In the genomic region with DNA sequence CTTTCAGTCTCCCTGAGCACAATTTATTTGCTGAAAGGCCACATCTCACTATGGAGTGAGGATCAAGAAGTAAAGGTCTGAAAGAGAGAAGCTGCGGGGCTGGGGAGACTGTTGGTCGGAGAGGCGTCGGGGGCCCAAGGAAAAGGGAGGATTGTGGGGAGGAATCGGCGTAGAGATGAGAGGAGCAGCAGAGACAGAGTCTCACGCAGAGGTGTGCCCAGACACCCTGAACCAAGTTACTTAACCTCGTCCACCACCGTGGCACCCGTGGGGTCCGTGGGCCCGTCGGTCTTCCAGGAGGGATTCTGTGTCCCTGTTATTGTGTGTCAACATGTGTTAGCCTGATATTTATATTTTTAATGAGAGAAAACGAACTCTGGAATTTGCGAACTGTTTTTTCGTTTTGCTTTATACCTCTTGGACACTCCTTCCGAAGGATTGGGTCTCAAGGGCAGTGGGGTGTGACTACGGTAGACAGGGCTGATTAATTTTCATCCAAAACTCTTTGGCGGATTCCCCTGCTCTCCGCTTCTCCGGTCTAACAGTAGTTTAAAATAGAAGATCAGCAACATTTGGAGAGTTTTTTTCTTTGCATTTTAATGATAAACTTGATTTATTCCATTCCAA, we compare ENCODE assay signal across 13 cellular contexts. TPM values are rescaled to one million over a fixed set of nuclear protein-coding genes. Genes with fewer than 3 reads are reported as not detected.
A peak's percentile ranks its signal among the peaks of the same experiment; 100 is the strongest.
DNase-seq lines count a peak whose midpoint lies in the region; ATAC-seq, FAIRE-seq and TF ChIP-seq lines count a peak whose summit lies in the region.
"Had no signal": no experiment of that assay in that cellular context is flagged by ENCODE, and none has a peak within 500 bp of the region (broad histone marks: within the 10 kb centered on the region; RNA-seq: fewer than 3 reads in every experiment).

No MANE protein-coding gene starts in this region.

- TF ChIP-seq POLR2A in GM12891 (IDR thresholded peaks at IDR 0.05; ENCODE audit: low read depth, low read length) = no peak

- no peak overlapping the region for H3K4me3 ChIP-seq in BLaER1 treated with 17β-estradiol and CSF1 and Interleukin-3, amounts not matched to agents 10 nM and 100 nM
- H3K4me3 ChIP-seq in osteoblast (ENCODE audit: insufficient read depth, low read length) = no peak overlapping the region
- H3K4me3 ChIP-seq: esophagus squamous epithelium, skin epidermis, thoracic aorta had no signal

- peak overlapping the region in 7 of 11 experiments; percentile 0 to 10 (median 1); a peak in 6 of 22 replicates for H3K9ac ChIP-seq in BLaER1 treated with 17β-estradiol and CSF1 and Interleukin-3, amounts not matched to agents 10 nM and 100 nM

- H3K79me2 ChIP-seq in osteoblast (ENCODE audit: insufficient read depth, low read length) = peaks cover 5% of the 10 kb centered on the region

- H2AFZ ChIP-seq in osteoblast (ENCODE audit: low read length) = no peak overlapping the region

- H4K20me1 ChIP-seq in BLaER1 treated with 17β-estradiol and CSF1 and Interleukin-3, amounts not matched to agents 10 nM and 100 nM = peaks cover 0 to 34% (median 11%) of the 10 kb centered on the region in 11 experiments; a peak in 16 of 22 replicates
- peaks cover 8% of the 10 kb centered on the region for H4K20me1 ChIP-seq in osteoblast (ENCODE audit: insufficient read depth, low read length)

- no peak for ATAC-seq in GM21619 (IDR thresholded peaks at IDR 0.05; ENCODE audit: unreplicated experiment)

- H3K36me3 ChIP-seq in BLaER1 treated with 17β-estradiol and CSF1 and Interleukin-3, amounts not matched to agents 10 nM and 100 nM = peaks cover 17 to 46% (median 27%) of the 10 kb centered on the region in 11 experiments
- H3K36me3 ChIP-seq in osteoblast (ENCODE audit: insufficient read depth, low read length) = peaks cover 11% of the 10 kb centered on the region

- H3K4me1 ChIP-seq in BLaER1 treated with 17β-estradiol and CSF1 and Interleukin-3, amounts not matched to agents 10 nM and 100 nM = peaks cover 12 to 26% (median 17%) of the 10 kb centered on the region in 10 experiments
- H3K4me1 ChIP-seq in osteoblast (ENCODE audit: insufficient read depth, low read length) = peaks cover 13% of the 10 kb centered on the region

- no peak overlapping the region for H3K27ac ChIP-seq in BLaER1 treated with 17β-estradiol and CSF1 and Interleukin-3, amounts not matched to agents 10 nM and 100 nM
- no peak overlapping the region for H3K27ac ChIP-seq in osteoblast (ENCODE audit: low read depth, low read length)
- H3K27ac ChIP-seq: esophagus squamous epithelium, thoracic aorta had no signal

- FAIRE-seq in GM12891 (lab: Jason Lieb, UNC) (no peak), HTR-8/SVneo (lab: Jason Lieb, UNC) (no peak)

- no peak overlapping the region for H3K4me2 ChIP-seq in BLaER1 treated with 17β-estradiol and CSF1 and Interleukin-3, amounts not matched to agents 10 nM and 100 nM
- H3K4me2 ChIP-seq in osteoblast (ENCODE audit: insufficient read depth, low read length) = no peak overlapping the region

- H3K9me3 ChIP-seq in BLaER1 treated with 17β-estradiol and CSF1 and Interleukin-3, amounts not matched to agents 10 nM and 100 nM (replicated peaks in 1 of 11) = no peaks in the 10 kb centered on the region
- no peaks in the 10 kb centered on the region for H3K9me3 ChIP-seq in osteoblast (ENCODE audit: low read depth, low read length)
- H3K9me3 ChIP-seq: esophagus squamous epithelium, thoracic aorta had no signal

- DNase-seq in GM12891 (ENCODE audit: insufficient read length, low spot score) (no peak), osteoblast (ENCODE audit: insufficient read length, low spot score, missing footprints) (peak; percentile 64), HTR-8/SVneo (ENCODE audit: insufficient read length, low spot score) (no peak), COLO829 (ENCODE audit: low spot score) (no peak)
- peak; percentile 1 for DNase-seq in effector CD4-positive, alpha-beta T cell
- DNase-seq: esophagus squamous epithelium, NCI-H1417, NCI-H524 treated with DMSO at 0.1 percent for 48 hours had no signal

- no peak for TF ChIP-seq CTCF in osteoblast (IDR thresholded peaks at IDR 0.05; ENCODE audit: extremely low read depth, low read depth, low read length)

- H3K27me3 ChIP-seq in BLaER1 treated with 17β-estradiol and CSF1 and Interleukin-3, amounts not matched to agents 10 nM and 100 nM = peaks cover 6 to 19% (median 14%) of the 10 kb centered on the region in 11 experiments; a peak in 14 of 22 replicates
- no peaks in the 10 kb centered on the region for H3K27me3 ChIP-seq in osteoblast (ENCODE audit: insufficient read depth, low read length)

TF ChIP-seq in GM12891, 5 proteins besides CTCF, POLR2A, EP300 and RAD21:
- TF ChIP-seq TAF1 (IDR thresholded peaks at IDR 0.05; ENCODE audit: low read depth, low read length) = no peak
- TF ChIP-seq POU2F2 (IDR thresholded peaks at IDR 0.05; ENCODE audit: low read depth, low read length) = peak; percentile 36; the same call in 1 of the 2 replicates

RNA-seq across cellular contexts. Expression of a gene that starts 3.9 kb away (rescaled TPM):
- polyA plus RNA-seq in GM12891 (2012; ENCODE audit: low read depth, missing spikeins) = 1.0 TPM
- 54.6 and 71.6 TPM in 2 replicates for total RNA-seq in osteoblast

RNA-seq across cellular contexts. Expression of a gene that starts 49.5 kb away (rescaled TPM):
- 40.8 TPM for polyA plus RNA-seq in GM12891 (2012; ENCODE audit: low read depth, missing spikeins)
- under 0.01 TPM in 1 of 2 replicates, not detected in the other for total RNA-seq in osteoblast
- total RNA-seq: H4 had no signal

Comparison
In these comparisons a context has a peak if more than half of its experiments do, and no peak if none do; other contexts are left out.
1. DNase-seq: peak in effector CD4-positive, alpha-beta T cell (single experiment) and osteoblast (single experiment); none in GM12891 (single experiment), HTR-8/SVneo (single experiment) and COLO829 (single experiment).